21 cellular contexts compared by ENCODE assay signal in the genomic region with DNA sequence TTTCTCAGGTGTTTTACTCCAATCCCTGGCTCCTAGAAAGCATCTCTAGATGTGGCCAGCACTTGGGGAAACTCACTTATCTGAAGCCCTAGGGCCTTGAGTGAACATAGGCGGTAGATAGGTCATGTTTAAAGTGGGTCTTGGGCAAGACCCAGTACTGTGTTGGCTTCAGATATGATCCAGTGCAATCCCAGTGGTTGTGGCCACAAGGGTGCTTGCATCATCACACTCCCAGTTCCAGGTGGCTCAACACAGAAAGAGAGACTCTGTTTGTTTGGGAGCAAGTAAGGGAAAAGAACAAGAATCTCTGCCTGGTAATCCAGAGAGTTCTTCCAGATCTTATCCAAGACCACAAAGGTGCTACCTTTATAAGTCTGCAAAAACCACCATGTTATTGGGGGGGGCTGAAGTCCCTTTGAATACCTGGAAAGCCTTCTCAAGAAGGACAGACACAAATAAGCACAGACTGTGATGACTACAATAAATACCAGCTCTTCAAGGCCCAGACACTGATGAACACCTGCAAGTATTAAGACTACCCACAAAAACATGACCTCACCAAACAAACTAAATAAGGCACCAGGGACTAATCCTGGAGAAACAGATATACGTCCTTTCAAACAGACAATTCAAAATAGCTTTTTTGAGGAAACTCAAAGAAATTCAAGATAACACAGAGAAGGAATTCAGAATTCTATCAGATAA.
"Had no signal": no experiment of that assay in that cellular context is flagged by ENCODE, and none has a peak within 500 bp of the region (broad histone marks: within the 10 kb centered on the region; RNA-seq: fewer than 3 reads in every experiment).

No MANE protein-coding gene starts in this region.

- H3K4me3 ChIP-seq: dorsolateral prefrontal cortex, gastroesophageal sphincter, prostate gland, stomach had no signal

- DNase-seq: cortex of kidney; dorsolateral prefrontal cortex; effector CD8-positive, alpha-beta T cell; foreskin fibroblast; glutamatergic neuron; kidney; left cardiac atrium; left ventricle myocardium superior; naive thymus-derived CD4-positive, alpha-beta T cell; nephron progenitor cell; retina; stimulated activated CD4-positive, alpha-beta T cell treated with anti-CD3 and anti-CD28 coated beads, Interleukin-2, amount 100 ng/mL, for 24 hours; stimulated activated CD4-positive, alpha-beta T cell treated with anti-CD3 and anti-CD28 coated beads, Interleukin-4, amount 100 ng/mL, for 4 hours; stimulated activated naive CD4-positive, alpha-beta T cell; stomach; substantia nigra had no signal

- H3K4me1 ChIP-seq: parathyroid adenoma, prostate gland had no signal

- H3K9me3 ChIP-seq: prostate gland had no signal

- ATAC-seq: esophagus mucosa; gastroesophageal sphincter; left cardiac atrium; left ventricle myocardium superior; naive thymus-derived CD4-positive, alpha-beta T cell; sciatic nerve had no signal

- H3K27me3 ChIP-seq: dorsolateral prefrontal cortex, gastroesophageal sphincter, stomach had no signal

- H3K9ac ChIP-seq: parathyroid adenoma had no signal

- H3K27ac ChIP-seq: dorsolateral prefrontal cortex, gastroesophageal sphincter, parathyroid adenoma, prostate gland, stomach had no signal

- H3K79me2 ChIP-seq: parathyroid adenoma had no signal

- H2AFZ ChIP-seq: parathyroid adenoma had no signal

- H3K36me3 ChIP-seq: gastroesophageal sphincter, prostate gland, stomach had no signal
